ENCODE assay signal across 28 cellular contexts in genomic region chr7:92159-92767, GRCh38.
DNase-seq lines count a peak whose midpoint lies in the region; ATAC-seq, FAIRE-seq and TF ChIP-seq lines count a peak whose summit lies in the region.
"Had no signal": no experiment of that assay in that cellular context is flagged by ENCODE, and none has a peak within 500 bp of the region (broad histone marks: within the 10 kb centered on the region; RNA-seq: fewer than 3 reads in every experiment).

No MANE protein-coding gene starts in this region.

- WGBS in SK-N-SH (ENCODE audit: low lambda C conversion rate) = 56% methylated on average over 8 of the region's 8 CpGs
- WGBS in K562 (ENCODE audit: insufficient coverage, low coverage, missing lambda C conversion rate) = 9% methylated on average over 8 of the region's 8 CpGs

- H3K27ac ChIP-seq in SK-N-SH (ENCODE audit: low read depth in 2 of 2, low read length in 1 of 2) (no peak overlapping the region), K562 (ENCODE audit: extremely low read depth, low read depth, low read length) (no peak overlapping the region), brain microvascular endothelial cell (no peak overlapping the region)
- H3K27ac ChIP-seq: colonic mucosa, esophagus muscularis mucosa, testis, uterus had no signal

- no peak for ATAC-seq in SK-N-SH treated with all-trans-retinoic acid at 6 μM for 48 hours
- ATAC-seq in K562 = no peak
- no peak for ATAC-seq in sciatic nerve
- no peak for ATAC-seq in GM18505 (IDR thresholded peaks at IDR 0.05; ENCODE audit: unreplicated experiment)
- ATAC-seq: left lobe of liver, Panc1, T-helper 17 cell had no signal

- DNase-seq in SK-N-SH (peak; percentile 63), NCI-H1417 treated with DMSO at 0.1 percent for 48 hours (lab: John Stamatoyannopoulos, UW) (peak; percentile 14), K562 (ENCODE audit: extremely low read depth in 1 of 4, low spot score in 3 of 4) (no peak), sciatic nerve (ENCODE audit: low spot score) (peak; percentile 56), brain microvascular endothelial cell (no peak), T-helper 9 cell (no peak)
- DNase-seq: activated CD4-positive, alpha-beta T cell treated with anti-CD3 and anti-CD28 coated beads for 4 hours; activated naive CD4-positive, alpha-beta T cell treated with Interleukin-2 at 50 U/mL for 16 hours; activated T-cell treated with anti-CD3 and anti-CD28 coated beads, Interleukin-2, amount 50 U/mL, for 24 hours; amniotic stem cell; colonic mucosa; COR-L47; foreskin melanocyte; immature natural killer cell; NCI-H1930; NCI-H446; stimulated activated CD4-positive, alpha-beta T cell treated with anti-CD3 and anti-CD28 coated beads, Interleukin-4, amount 100 ng/mL, for 24 hours; stimulated activated naive CD4-positive, alpha-beta T cell; T-helper 17 cell; testis; uterus had no signal

- TF ChIP-seq CTCF in SK-N-SH (IDR thresholded peaks at IDR 0.05) = no peak
- TF ChIP-seq CTCF in K562 (IDR thresholded peaks at IDR 0.05 in 2 of 3, conservative IDR thresholded peaks at IDR 0.05 in 1 of 3; ENCODE audit: insufficient read depth in 2 of 3, low read depth in 1 of 3, low read length in 3 of 3) = no peak
- TF ChIP-seq CTCF in brain microvascular endothelial cell (IDR thresholded peaks at IDR 0.05; ENCODE audit: low read depth, low read length, missing control alignments) = no peak

- TF ChIP-seq RAD21 in SK-N-SH (IDR thresholded peaks at IDR 0.05; ENCODE audit: low read length) (no peak), K562 (CRISPR knock-in tag; conservative IDR thresholded peaks at IDR 0.05 in 1 of 2, IDR thresholded peaks at IDR 0.05 in 1 of 2) (no peak)

- H3K4me3 ChIP-seq in SK-N-SH (ENCODE audit: low read depth in 2 of 2, low read length in 1 of 2) = no peak overlapping the region
- no peak overlapping the region for H3K4me3 ChIP-seq in K562
- H3K4me3 ChIP-seq in brain microvascular endothelial cell (ENCODE audit: low read depth, low read length) = no peak overlapping the region
- H3K4me3 ChIP-seq: colonic mucosa, esophagus muscularis mucosa, testis, uterus had no signal

- no peaks in the 10 kb centered on the region for H3K9me1 ChIP-seq in K562 (ENCODE audit: control insufficient read depth, insufficient read depth, low read length)

- no peak overlapping the region for H2AFZ ChIP-seq in SK-N-SH (ENCODE audit: low read depth)
- no peak overlapping the region for H2AFZ ChIP-seq in K562 (ENCODE audit: low read depth, low read length)

- intact Hi-C loops in K562 (cut with micrococcal nuclease) = no loop called here
- intact Hi-C loops in sciatic nerve (cut with DNase I) = no loop called here

- no peaks in the 10 kb centered on the region for H3K9me2 ChIP-seq in SK-N-SH

- no TSS peak for BruUV-seq in K562 (replicated peaks; lab: Mats Ljungman, UMichigan)

- no peaks in the 10 kb centered on the region for H3K9me3 ChIP-seq in SK-N-SH
- no peaks in the 10 kb centered on the region; the same call in 1 of the 2 replicates for H3K9me3 ChIP-seq in K562 (replicated peaks; ENCODE audit: control insufficient read depth, insufficient read depth, low read depth, low read length)
- H3K9me3 ChIP-seq: colonic mucosa, testis, uterus had no signal

- H3K4me2 ChIP-seq in SK-N-SH (no peak overlapping the region), K562 (ENCODE audit: insufficient read depth, low read length) (no peak overlapping the region)

- no peak overlapping the region for H3K9ac ChIP-seq in SK-N-SH
- no peak overlapping the region for H3K9ac ChIP-seq in K562 (ENCODE audit: insufficient read depth in 1 of 2, low read depth in 2 of 2, low read length in 2 of 2)

- TF ChIP-seq EP300 in SK-N-SH (IDR thresholded peaks at IDR 0.05; ENCODE audit: borderline replicate concordance in 1 of 2, low read depth in 1 of 2, low read length in 1 of 2) (no peak), K562 (IDR thresholded peaks at IDR 0.05; ENCODE audit: low read length) (no peak)

- H3K4me1 ChIP-seq in SK-N-SH (ENCODE audit: control insufficient read depth in 1 of 2, insufficient read depth in 2 of 2, low read depth in 1 of 2, low read length in 1 of 2) = peaks cover 21 to 25% of the 10 kb centered on the region in 2 experiments; a peak in 3 of 4 replicates
- H3K4me1 ChIP-seq in K562 (replicated peaks in 1 of 2; ENCODE audit: control insufficient read depth in 2 of 2, insufficient read depth in 2 of 2, low read length in 2 of 2) = peaks cover 0 to 10% of the 10 kb centered on the region in 2 experiments; a peak in 1 of 5 replicates
- H3K4me1 ChIP-seq: colonic mucosa had no signal

- TF ChIP-seq POLR2A in K562 (conservative IDR thresholded peaks at IDR 0.05) (no peak), GM18505 (IDR thresholded peaks at IDR 0.05; ENCODE audit: borderline replicate concordance, extremely low read depth, insufficient read depth, insufficient read length) (no peak)

- H4K20me1 ChIP-seq in SK-N-SH (ENCODE audit: insufficient read depth) = no peaks in the 10 kb centered on the region
- H4K20me1 ChIP-seq in K562 (replicated peaks; ENCODE audit: control insufficient read depth, insufficient read depth, low read length) = 0 out of 2 replicates have a peak, but pooled peaks cover 4% of the 10 kb centered on the region

- no peak for FAIRE-seq in K562 (lab: Jason Lieb, UNC)
- FAIRE-seq: GM12892, GM19239 had no signal

- in situ Hi-C loops in K562 (cut with MboI) = no loop called here
- in situ Hi-C loops in brain microvascular endothelial cell (cut with HindIII; ENCODE audit: low pct_ligation_motif_present, low sequenced_read_pairs) = no loop called here

- peaks cover 15% of the 10 kb centered on the region for H3F3A ChIP-seq in SK-N-SH (replicated peaks; ENCODE audit: insufficient read depth)

- H3K27me3 ChIP-seq in SK-N-SH (ENCODE audit: insufficient read depth) (no peaks in the 10 kb centered on the region), K562 (ENCODE audit: control insufficient read depth in 2 of 2, insufficient read depth in 2 of 2, low read length in 2 of 2) (peaks cover 50 to 69% of the 10 kb centered on the region in 2 experiments), brain microvascular endothelial cell (replicated peaks) (no peaks in the 10 kb centered on the region)
- H3K27me3 ChIP-seq: colonic mucosa, esophagus muscularis mucosa, testis, uterus had no signal

- CTCF ChIA-PET in SK-N-SH (lab: Yijun Ruan, JAX) (no interaction called here), K562 (lab: Yijun Ruan, JAX; ENCODE audit: low intra/inter-chr PET ratio) (no interaction called here)

- no peaks in the 10 kb centered on the region for H3K79me2 ChIP-seq in SK-N-SH (ENCODE audit: insufficient read depth)
- no peaks in the 10 kb centered on the region for H3K79me2 ChIP-seq in K562 (ENCODE audit: control insufficient read depth, insufficient read depth, low read length)

- POLR2A ChIA-PET in SK-N-SH (lab: Yijun Ruan, JAX) = no interaction called here
- POLR2A ChIA-PET in K562 (lab: Yijun Ruan, JAX) = interaction anchor here (0.7 kb wide), 1 partner anchor 10 kb away, joined by 3 read pairs; no protein-coding TSS in a partner anchor

- H3K36me3 ChIP-seq in SK-N-SH (replicated peaks in 1 of 2; ENCODE audit: control insufficient read depth in 1 of 2, insufficient read depth in 2 of 2, low read length in 1 of 2) (no peaks in the 10 kb centered on the region), K562 (ENCODE audit: control insufficient read depth, insufficient read depth, low read length) (no peaks in the 10 kb centered on the region), brain microvascular endothelial cell (replicated peaks) (no peaks in the 10 kb centered on the region)
- H3K36me3 ChIP-seq: colonic mucosa, esophagus muscularis mucosa, uterus had no signal

TF ChIP-seq in SK-N-SH, 30 proteins besides CTCF, POLR2A, EP300 and RAD21 (continues in another document):
- TF ChIP-seq USF1 (IDR thresholded peaks at IDR 0.05; ENCODE audit: borderline replicate concordance, low read depth) (no peak), JUND (IDR thresholded peaks at IDR 0.05) (no peak), MAX (IDR thresholded peaks at IDR 0.05; ENCODE audit: low read depth) (no peak)

TF ChIP-seq in SK-N-SH treated with all-trans-retinoic acid at 6 μM for 48 hours, 23 proteins besides CTCF, POLR2A, EP300 and RAD21 (continues in another document):
- TF ChIP-seq ARNTL (CRISPR knock-in tag; IDR thresholded peaks at IDR 0.05; ENCODE audit: borderline replicate concordance, low read depth) = no peak
- no peak for TF ChIP-seq ZNF8 (CRISPR knock-in tag; IDR thresholded peaks at IDR 0.05)
- TF ChIP-seq ZNF565 (CRISPR knock-in tag; conservative IDR thresholded peaks at IDR 0.05; ENCODE audit: low read depth) = no peak
- TF ChIP-seq TCF4 (CRISPR knock-in tag; IDR thresholded peaks at IDR 0.05; ENCODE audit: borderline replicate concordance) = no peak
- no peak for TF ChIP-seq CREB5 (CRISPR knock-in tag; IDR thresholded peaks at IDR 0.05; ENCODE audit: low read depth)

TF ChIP-seq in K562, 482 proteins besides CTCF, POLR2A, EP300 and RAD21:
- no peak for TF ChIP-seq FOS (IDR thresholded peaks at IDR 0.05; ENCODE audit: extremely low read depth, insufficient read length)
- TF ChIP-seq ZNF830 (CRISPR knock-in tag; IDR thresholded peaks at IDR 0.05) = no peak
- TF ChIP-seq NFIC (IDR thresholded peaks at IDR 0.05) = peak; percentile 39

Comparison
In these comparisons a context has a peak if more than half of its experiments do, and no peak if none do; other contexts are left out.
1. DNase-seq: peak in SK-N-SH (single experiment), NCI-H1417 treated with DMSO at 0.1 percent for 48 hours (single experiment) and sciatic nerve (single experiment); none in K562 (0 of 4), brain microvascular endothelial cell (single experiment) and T-helper 9 cell (single experiment).
2. Of the 27 proteins assayed by ChIP-seq in both K562 and SK-N-SH: peak only in K562: NFIC; only in SK-N-SH: RCOR1; in both: none; in neither: 25.